Comparison of ENCODE assay signal across 26 cellular contexts in the genomic region with DNA sequence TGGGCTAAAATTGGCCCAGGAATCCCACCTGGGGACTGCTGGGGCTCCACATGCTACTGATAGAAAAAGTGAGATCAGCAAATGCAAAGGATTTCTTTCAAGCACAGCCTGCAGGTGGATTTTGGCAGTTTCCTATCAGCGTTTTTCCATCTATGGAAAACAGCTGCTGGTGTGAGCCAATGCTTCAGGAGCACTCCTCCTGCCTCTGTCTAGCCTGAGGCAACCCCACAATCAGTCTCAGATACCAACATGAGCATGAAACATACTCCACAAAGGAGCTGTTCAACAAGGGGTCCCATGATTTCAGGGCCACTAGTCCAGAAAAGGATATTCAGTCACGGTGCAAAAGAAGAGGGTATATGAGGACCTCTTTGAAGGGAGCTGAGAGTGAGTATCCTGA.
DNase-seq lines count a peak whose midpoint lies in the region; ATAC-seq, FAIRE-seq and TF ChIP-seq lines count a peak whose summit lies in the region.
"Had no signal": no experiment of that assay in that cellular context is flagged by ENCODE, and none has a peak within 500 bp of the region (broad histone marks: within the 10 kb centered on the region; RNA-seq: fewer than 3 reads in every experiment).

No MANE protein-coding gene starts in this region.

- H3K9ac ChIP-seq in endothelial cell of umbilical vein (replicated peaks; ENCODE audit: extremely low read depth, insufficient read depth, low read length) (no peak overlapping the region), kidney (ENCODE audit: low read length in 2 of 2) (no peak overlapping the region)

- H3K27ac ChIP-seq in 22Rv1 = peak overlapping the region; percentile 97
- H3K27ac ChIP-seq in endothelial cell of umbilical vein (ENCODE audit: insufficient read depth, low read depth, low read length) = no peak overlapping the region
- H3K27ac ChIP-seq in kidney (ENCODE audit: low read depth in 2 of 2, low read length in 2 of 2) = no peak overlapping the region
- H3K27ac ChIP-seq: coronary artery, gastroesophageal sphincter, prostate gland had no signal

- H4K20me1 ChIP-seq in endothelial cell of umbilical vein (replicated peaks; ENCODE audit: control insufficient read depth, extremely low read depth, insufficient read depth, low read length) = no peaks in the 10 kb centered on the region

- H3K27me3 Mint-ChIP-seq in CD14-positive monocyte (ENCODE audit: low read depth in 3 of 3) = peaks cover 15 to 44% (median 17%) of the 10 kb centered on the region in 3 donors
- H3K27me3 Mint-ChIP-seq: activated CD4-positive, alpha-beta memory T cell treated with anti-CD3 and anti-CD28 coated beads, Interleukin-2, amount 10 ng/mL, durations not matched to agents 7 days and 5 days; activated naive CD4-positive, alpha-beta T cell treated with anti-CD3 and anti-CD28 coated beads, Interleukin-2, amount 50 U/mL, for 24 hours had no signal

- H3K36me3 Mint-ChIP-seq in CD14-positive monocyte = no peaks in the 10 kb centered on the region
- H3K36me3 Mint-ChIP-seq: activated naive CD4-positive, alpha-beta T cell treated with anti-CD3 and anti-CD28 coated beads, Interleukin-2, amount 50 U/mL, for 24 hours had no signal

- H3K4me1 ChIP-seq in endothelial cell of umbilical vein (ENCODE audit: control insufficient read depth, extremely low read depth, insufficient read depth, low read length) = peaks cover 66% of the 10 kb centered on the region
- no peaks in the 10 kb centered on the region for H3K4me1 ChIP-seq in kidney (ENCODE audit: control insufficient read depth in 1 of 2, insufficient read depth in 1 of 2, low read depth in 1 of 2, low read length in 2 of 2)

- H3K9me1 ChIP-seq in endothelial cell of umbilical vein (replicated peaks; ENCODE audit: control insufficient read depth, extremely low read depth, insufficient read depth, low read length) = no peaks in the 10 kb centered on the region

- H3K4me3 Mint-ChIP-seq in CD14-positive monocyte = peak overlapping the region in 1 of 2 donors; percentile 2
- H3K4me3 Mint-ChIP-seq: activated CD4-positive, alpha-beta memory T cell treated with anti-CD3 and anti-CD28 coated beads, Interleukin-2, amount 10 ng/mL, durations not matched to agents 7 days and 5 days; activated naive CD4-positive, alpha-beta T cell treated with anti-CD3 and anti-CD28 coated beads, Interleukin-2, amount 50 U/mL, for 24 hours; T-helper 17 cell had no signal

- H3K36me3 ChIP-seq in endothelial cell of umbilical vein (ENCODE audit: control insufficient read depth in 2 of 2, extremely low read depth in 1 of 2, insufficient read depth in 2 of 2, low read length in 2 of 2) = no peaks in the 10 kb centered on the region
- no peaks in the 10 kb centered on the region for H3K36me3 ChIP-seq in kidney (ENCODE audit: control insufficient read depth in 1 of 2, insufficient read depth in 2 of 2, low read length in 2 of 2)
- H3K36me3 ChIP-seq: gastroesophageal sphincter, MG63, prostate gland had no signal

- TF ChIP-seq POLR2A in endothelial cell of umbilical vein (IDR thresholded peaks at IDR 0.05; ENCODE audit: low read depth, low read length) = no peak

- H3K9me3 ChIP-seq in endothelial cell of umbilical vein (replicated peaks; ENCODE audit: control insufficient read depth, insufficient read depth, low read length) (no peaks in the 10 kb centered on the region), kidney (ENCODE audit: control insufficient read depth in 1 of 2, low read length in 2 of 2) (no peaks in the 10 kb centered on the region)
- H3K9me3 ChIP-seq: gastroesophageal sphincter, MG63, prostate gland had no signal

- H3K79me2 ChIP-seq in endothelial cell of umbilical vein (ENCODE audit: control insufficient read depth, insufficient read depth, low read length) = no peaks in the 10 kb centered on the region
- H3K79me2 ChIP-seq: hepatocyte had no signal

- BruUV-seq in endothelial cell of umbilical vein (replicated peaks; lab: Mats Ljungman, UMichigan) = no TSS peak

- intact Hi-C loops in endothelial cell of umbilical vein (cut with micrococcal nuclease) = loop anchor here (5.0 kb wide), 1 partner anchor 142 kb away; no protein-coding TSS in a partner anchor
- intact Hi-C loops in kidney (cut with DNase I) = no loop called here
- intact Hi-C loops in CD14-positive monocyte (cut with micrococcal nuclease) = loop anchor here in 1 of 2 donors (10.0 kb wide), 1 partner anchor 55 kb away; no protein-coding TSS in a partner anchor

- H3K4me1 Mint-ChIP-seq in CD14-positive monocyte = peaks cover 2% of the 10 kb centered on the region
- H3K4me1 Mint-ChIP-seq: activated CD4-positive, alpha-beta memory T cell treated with anti-CD3 and anti-CD28 coated beads, Interleukin-2, amount 10 ng/mL, durations not matched to agents 7 days and 5 days; activated naive CD4-positive, alpha-beta T cell treated with anti-CD3 and anti-CD28 coated beads, Interleukin-2, amount 50 U/mL, for 24 hours; T-helper 17 cell had no signal

- POLR2A ChIA-PET in endothelial cell of umbilical vein (lab: Charles Lee) = no interaction called here

- no peak for ATAC-seq in GM19324 (IDR thresholded peaks at IDR 0.05; ENCODE audit: low FRiP score, unreplicated experiment)
- ATAC-seq: gastroesophageal sphincter, K562, left lobe of liver, sciatic nerve, T-helper 17 cell had no signal

- no peak overlapping the region for H3K27ac Mint-ChIP-seq in CD14-positive monocyte
- H3K27ac Mint-ChIP-seq: activated CD4-positive, alpha-beta memory T cell treated with anti-CD3 and anti-CD28 coated beads, Interleukin-2, amount 10 ng/mL, durations not matched to agents 7 days and 5 days; activated naive CD4-positive, alpha-beta T cell treated with anti-CD3 and anti-CD28 coated beads, Interleukin-2, amount 50 U/mL, for 24 hours; activated T-helper 2 cell treated with anti-CD3 and anti-CD28 coated beads, Interferon-gamma antibody, Interleukin-2, Interleukin-4, amounts not matched to agents 10 μg/mL and 5 μg/mL and 100 μg/mL, durations not matched to agents 14 hours and 24 hours and 36 hours; T-helper 17 cell had no signal

- H3K27me3 ChIP-seq in endothelial cell of umbilical vein (ENCODE audit: control insufficient read depth in 2 of 2, insufficient read depth in 2 of 2, low read length in 2 of 2) = no peaks in the 10 kb centered on the region
- H3K27me3 ChIP-seq: gastroesophageal sphincter, hepatocyte, MG63 had no signal

- no peak overlapping the region for H3K4me2 ChIP-seq in endothelial cell of umbilical vein (ENCODE audit: insufficient read depth, low read length)
- H3K4me2 ChIP-seq: hepatocyte had no signal

- no peak overlapping the region for H3K4me3 ChIP-seq in endothelial cell of umbilical vein (replicated peaks in 1 of 3; ENCODE audit: insufficient read depth in 1 of 3, low read depth in 1 of 3, low read length in 3 of 3)
- H3K4me3 ChIP-seq in kidney (ENCODE audit: low read length in 2 of 2) = no peak overlapping the region
- H3K4me3 ChIP-seq: coronary artery, gastroesophageal sphincter, hepatocyte, K562, MG63, prostate gland had no signal

- DNase-seq in Daoy (ENCODE audit: low read depth) = peak; percentile 57
- peak; percentile 89 for DNase-seq in NCI-H526 treated with DMSO at 0.1 percent for 48 hours (lab: John Stamatoyannopoulos, UW)
- peak; percentile 51 for DNase-seq in endothelial cell of umbilical vein (ENCODE audit: low read depth, low spot score)
- DNase-seq in kidney = no peak
- no peak for DNase-seq in DMS153 treated with DMSO at 0.1 percent for 48 hours (lab: John Stamatoyannopoulos, UW; ENCODE audit: unreplicated experiment)
- DNase-seq in CD14-positive monocyte (ENCODE audit: low spot score) = no peak
- DNase-seq: activated CD4-positive, alpha-beta memory T cell treated with anti-CD3 and anti-CD28 coated beads, Interleukin-2, amount 10 ng/mL, durations not matched to agents 7 days and 5 days; activated CD4-positive, alpha-beta T cell treated with anti-CD3 and anti-CD28 coated beads for 1 hour; C1 segment of cervical spinal cord; GF-D8; MG63; NCI-H1417 treated with DMSO at 0.1 percent for 48 hours; stimulated activated CD4-positive, alpha-beta T cell treated with anti-CD3 and anti-CD28 coated beads, Interleukin-15, amount 100 ng/mL, for 24 hours; stimulated activated naive CD4-positive, alpha-beta T cell treated with Interleukin-2 at 50 U/mL for 16 hours; T-helper 17 cell had no signal

- FAIRE-seq in endothelial cell of umbilical vein (lab: Jason Lieb, UNC) (no peak), kidney (lab: Jason Lieb, UNC) (no peak)
- FAIRE-seq: K562 had no signal

- TF ChIP-seq CTCF in 22Rv1 (IDR thresholded peaks at IDR 0.05) (no peak), endothelial cell of umbilical vein (IDR thresholded peaks at IDR 0.05; ENCODE audit: extremely low read depth in 1 of 2, insufficient read depth in 1 of 2, low read depth in 1 of 2, low read length in 2 of 2) (no peak), kidney (IDR thresholded peaks at IDR 0.05; ENCODE audit: borderline replicate concordance, extremely low read depth, insufficient read depth) (no peak), CD14-positive monocyte (IDR thresholded peaks at IDR 0.05) (no peak)

- CTCF ChIA-PET in endothelial cell of umbilical vein (lab: Charles Lee) = interaction anchor here (2.7 kb wide), 1 partner anchor 8 kb away, joined by 10 read pairs; no protein-coding TSS in a partner anchor

- peaks cover 0 to 4% (median 0%) of the 10 kb centered on the region in 7 donors for H3K9me3 Mint-ChIP-seq in CD14-positive monocyte
- H3K9me3 Mint-ChIP-seq: activated CD4-positive, alpha-beta memory T cell treated with anti-CD3 and anti-CD28 coated beads, Interleukin-2, amount 10 ng/mL, durations not matched to agents 7 days and 5 days; activated naive CD4-positive, alpha-beta T cell treated with anti-CD3 and anti-CD28 coated beads, Interleukin-2, amount 50 U/mL, for 24 hours; activated T-helper 2 cell treated with anti-CD3 and anti-CD28 coated beads, Interferon-gamma antibody, Interleukin-2, Interleukin-4, amounts not matched to agents 10 μg/mL and 5 μg/mL and 100 μg/mL, durations not matched to agents 14 hours and 24 hours and 36 hours had no signal

- dilution Hi-C loops in endothelial cell of umbilical vein (cut with MboI; ENCODE audit: extremely low pct_ligation_motif_present, low sequenced_read_pairs) = no loop called here

- no peak overlapping the region for H2AFZ ChIP-seq in endothelial cell of umbilical vein (ENCODE audit: low read depth, low read length)
- H2AFZ ChIP-seq: hepatocyte had no signal

TF ChIP-seq in endothelial cell of umbilical vein, 7 proteins besides CTCF, POLR2A, EP300 and RAD21:
- TF ChIP-seq POLR2AphosphoS5 (IDR thresholded peaks at IDR 0.05; ENCODE audit: insufficient read depth, low read depth, low read length) = no peak
- no peak for TF ChIP-seq JUN (IDR thresholded peaks at IDR 0.05; ENCODE audit: borderline replicate concordance, insufficient read depth, insufficient read length, low read depth)
- TF ChIP-seq FOS (IDR thresholded peaks at IDR 0.05; ENCODE audit: borderline replicate concordance, insufficient read depth, low read length) = no peak
- TF ChIP-seq GATA2 (IDR thresholded peaks at IDR 0.05; ENCODE audit: insufficient read depth, insufficient read length, low read depth, low read length) = no peak
- no peak for TF ChIP-seq MYC (IDR thresholded peaks at IDR 0.05; ENCODE audit: low read depth, low read length)
- TF ChIP-seq EZH2 (IDR thresholded peaks at IDR 0.05; ENCODE audit: borderline replicate concordance, low read depth, low read length, severe bottlenecking) = no peak

Comparison
In these comparisons a context has a peak if more than half of its experiments do, and no peak if none do; other contexts are left out.
1. DNase-seq: peak in Daoy (single experiment), NCI-H526 treated with DMSO at 0.1 percent for 48 hours (single experiment) and endothelial cell of umbilical vein (single experiment); none in kidney (single experiment), DMS153 treated with DMSO at 0.1 percent for 48 hours (single experiment) and CD14-positive monocyte (single experiment).